In the genomic region with DNA sequence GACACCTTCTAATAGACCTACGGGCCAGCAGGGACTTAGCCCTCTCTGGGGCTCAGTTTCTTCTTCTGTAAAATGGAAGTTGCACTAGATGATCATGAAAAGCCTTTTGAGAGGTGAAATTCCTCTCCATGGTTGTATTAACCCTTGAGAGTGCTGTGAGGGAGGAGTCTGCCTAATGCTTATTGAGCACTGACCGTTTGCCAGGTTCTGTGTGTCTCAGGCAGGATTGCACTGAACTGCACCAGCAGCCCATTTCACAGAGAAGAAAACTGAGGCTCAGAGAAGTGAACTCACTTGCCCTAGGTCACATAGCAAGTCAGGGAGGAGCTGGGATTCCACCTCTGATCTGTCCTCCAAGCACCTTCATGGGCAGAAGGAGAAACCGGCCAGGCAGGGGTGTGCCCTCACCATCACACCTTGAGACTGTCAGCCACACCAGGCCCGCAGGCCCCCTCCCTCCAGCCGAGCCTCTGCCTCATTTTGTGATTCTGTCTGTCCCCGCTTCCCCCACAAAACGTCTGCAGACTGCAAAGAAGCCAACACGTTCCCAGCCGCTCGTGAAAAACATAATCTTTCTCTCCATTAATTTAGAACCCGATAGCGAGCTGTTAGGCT, we compare ENCODE assay signal across 16 cellular contexts. TPM values are rescaled to one million over a fixed set of nuclear protein-coding genes. Genes with fewer than 3 reads are reported as not detected.
DNase-seq lines count a peak whose midpoint lies in the region; ATAC-seq, FAIRE-seq and TF ChIP-seq lines count a peak whose summit lies in the region.
"Had no signal": no experiment of that assay in that cellular context is flagged by ENCODE, and none has a peak within 500 bp of the region (broad histone marks: within the 10 kb centered on the region; RNA-seq: fewer than 3 reads in every experiment).

No MANE protein-coding gene starts in this region.

- H3K36me3 Mint-ChIP-seq in mesothelial cell of epicardium: no peaks in the 10 kb centered on the region
- H3K36me3 Mint-ChIP-seq: CD14-positive monocyte; CD8-positive, alpha-beta T cell; IgD-negative memory B cell had no signal

- H3K36me3 ChIP-seq in RWPE2 (ENCODE audit: low read depth): no peaks in the 10 kb centered on the region
- H3K36me3 ChIP-seq in sigmoid colon: no peaks in the 10 kb centered on the region

- H3K4me1 ChIP-seq in RWPE2 (ENCODE audit: insufficient read depth, poor library complexity, severe bottlenecking) (peaks cover 32% of the 10 kb centered on the region), sigmoid colon (peaks cover 0 to 20% (median 10%) of the 10 kb centered on the region in 4 donors)

- no peaks in the 10 kb centered on the region for H3K9me3 Mint-ChIP-seq in mesothelial cell of epicardium
- H3K9me3 Mint-ChIP-seq: CD14-positive monocyte; CD8-positive, alpha-beta T cell; IgD-negative memory B cell had no signal

- peak; percentile 38 for FAIRE-seq in HTR-8/SVneo (lab: Jason Lieb, UNC)
- FAIRE-seq: H54 had no signal

- WGBS in sigmoid colon, 2 donors: 60 to 68% methylated on average over 12 of the region's 12 CpGs

- TF ChIP-seq EP300 in sigmoid colon (IDR thresholded peaks at IDR 0.05): no peak

- intact Hi-C loops in sigmoid colon (cut with DNase I): no loop called here

- H3K27ac ChIP-seq in RWPE2 (ENCODE audit: poor library complexity, severe bottlenecking) (no peak overlapping the region), sigmoid colon (no peak overlapping the region)
- H3K27ac ChIP-seq: HL-60 had no signal

- no peak for ATAC-seq in RWPE2 (ENCODE audit: low read depth)
- ATAC-seq in stimulated activated naive CD8-positive, alpha-beta T cell treated with anti-CD3 and anti-CD28 coated beads, Interleukin-15, Interleukin-2, amounts not matched to agents 100 U/mL and 50 U/mL, for 24 hours: no peak
- ATAC-seq: CD8-positive, alpha-beta T cell had no signal

- no peaks in the 10 kb centered on the region for H3K27me3 Mint-ChIP-seq in mesothelial cell of epicardium (ENCODE audit: low read depth)
- H3K27me3 Mint-ChIP-seq: IgD-negative memory B cell had no signal

- H3K4me3 Mint-ChIP-seq in mesothelial cell of epicardium: no peak overlapping the region
- H3K4me3 Mint-ChIP-seq: CD14-positive monocyte; CD8-positive, alpha-beta T cell; IgD-negative memory B cell had no signal

- H3K27ac Mint-ChIP-seq in mesothelial cell of epicardium: peak overlapping the region; percentile 39
- H3K27ac Mint-ChIP-seq: CD8-positive, alpha-beta T cell had no signal

- no peak for TF ChIP-seq CTCF in RWPE2 (IDR thresholded peaks at IDR 0.05; ENCODE audit: poor library complexity, severe bottlenecking)
- TF ChIP-seq CTCF in mesothelial cell of epicardium (IDR thresholded peaks at IDR 0.05; ENCODE audit: unreplicated experiment): no peak
- no peak for TF ChIP-seq CTCF in sigmoid colon (IDR thresholded peaks at IDR 0.05)

- H3K9me3 ChIP-seq in RWPE2 (ENCODE audit: severe bottlenecking) (no peaks in the 10 kb centered on the region), sigmoid colon (no peaks in the 10 kb centered on the region)
- H3K9me3 ChIP-seq: Caco-2 had no signal

- H3K4me3 ChIP-seq in RWPE2 (ENCODE audit: severe bottlenecking) (no peak overlapping the region), sigmoid colon (no peak overlapping the region)

- peaks cover 13% of the 10 kb centered on the region for H3K4me1 Mint-ChIP-seq in mesothelial cell of epicardium
- H3K4me1 Mint-ChIP-seq: IgD-negative memory B cell had no signal

- H3K27me3 ChIP-seq in RWPE2 (ENCODE audit: insufficient read depth, poor library complexity, severe bottlenecking) (no peaks in the 10 kb centered on the region), sigmoid colon (no peaks in the 10 kb centered on the region)

- DNase-seq in HTR-8/SVneo (ENCODE audit: insufficient read length, low spot score) (no peak), RWPE2 (ENCODE audit: low spot score) (peak; percentile 73), mesothelial cell of epicardium (ENCODE audit: low spot score in 2 of 2, unreplicated experiment in 2 of 2) (no peak), sigmoid colon (peak; percentile 59), COLO668 (lab: John Stamatoyannopoulos, UW; ENCODE audit: unreplicated experiment) (no peak), NCI-H2171 treated with DMSO at 0.1 percent for 48 hours (lab: John Stamatoyannopoulos, UW) (no peak)
- no peak for DNase-seq in stimulated activated naive CD8-positive, alpha-beta T cell treated with anti-CD3 and anti-CD28 coated beads, Interleukin-15, Interleukin-2, amounts not matched to agents 100 U/mL and 50 U/mL, for 24 hours
- DNase-seq: Caco-2; CD8-positive, alpha-beta T cell; DND-41; GDM1 had no signal

- no peak for TF ChIP-seq POLR2A in sigmoid colon (IDR thresholded peaks at IDR 0.05)

RNA-seq across cellular contexts. Expression of gene KIAA1755, which starts 46.2 kb away (rescaled TPM):
- total RNA-seq in mesothelial cell of epicardium (3.3 to 4.4 TPM (median 3.6 TPM) in 3 replicates), sigmoid colon (10 to 100 TPM in 3 of 4 donors, 1 to 10 TPM in 1; 9.2 to 39.1 (median 17.1) TPM)
- polyA plus RNA-seq in sigmoid colon: 1 to 10 TPM in 2 of 3 donors, not detected in 1; 1.2 to 6.4 TPM
- total RNA-seq: A673; CD8-positive, alpha-beta T cell had no signal
- polyA plus RNA-seq: CD14-positive monocyte, IgD-negative memory B cell had no signal

RNA-seq across cellular contexts. Expression of gene TGM2, which starts 49.3 kb away (rescaled TPM):
- total RNA-seq in mesothelial cell of epicardium (32.4 to 35.7 TPM (median 35.3 TPM) in 3 replicates), sigmoid colon (100 to 1,000 TPM in 2 of 4 donors, 10 to 100 TPM in 2; 14.8 to 104 (median 60.7) TPM)
- polyA plus RNA-seq in sigmoid colon: 10 to 100 TPM in 1 of 3 donors, 1 to 10 TPM in 2; 6.5 to 71.1 (median 7.2) TPM
- total RNA-seq: CD8-positive, alpha-beta T cell had no signal

Comparison
In these comparisons a context has a peak if more than half of its experiments do, and no peak if none do; other contexts are left out.
1. DNase-seq: peak in RWPE2 (single experiment) and sigmoid colon (single experiment); none in HTR-8/SVneo (single experiment), mesothelial cell of epicardium (0 of 2), stimulated activated naive CD8-positive, alpha-beta T cell treated with anti-CD3 and anti-CD28 coated beads, Interleukin-15, Interleukin-2, amounts not matched to agents 100 U/mL and 50 U/mL, for 24 hours (single experiment), COLO668 (single experiment) and NCI-H2171 treated with DMSO at 0.1 percent for 48 hours (single experiment).